ENCODE assay signal across 1 cellular context in the genomic region with DNA sequence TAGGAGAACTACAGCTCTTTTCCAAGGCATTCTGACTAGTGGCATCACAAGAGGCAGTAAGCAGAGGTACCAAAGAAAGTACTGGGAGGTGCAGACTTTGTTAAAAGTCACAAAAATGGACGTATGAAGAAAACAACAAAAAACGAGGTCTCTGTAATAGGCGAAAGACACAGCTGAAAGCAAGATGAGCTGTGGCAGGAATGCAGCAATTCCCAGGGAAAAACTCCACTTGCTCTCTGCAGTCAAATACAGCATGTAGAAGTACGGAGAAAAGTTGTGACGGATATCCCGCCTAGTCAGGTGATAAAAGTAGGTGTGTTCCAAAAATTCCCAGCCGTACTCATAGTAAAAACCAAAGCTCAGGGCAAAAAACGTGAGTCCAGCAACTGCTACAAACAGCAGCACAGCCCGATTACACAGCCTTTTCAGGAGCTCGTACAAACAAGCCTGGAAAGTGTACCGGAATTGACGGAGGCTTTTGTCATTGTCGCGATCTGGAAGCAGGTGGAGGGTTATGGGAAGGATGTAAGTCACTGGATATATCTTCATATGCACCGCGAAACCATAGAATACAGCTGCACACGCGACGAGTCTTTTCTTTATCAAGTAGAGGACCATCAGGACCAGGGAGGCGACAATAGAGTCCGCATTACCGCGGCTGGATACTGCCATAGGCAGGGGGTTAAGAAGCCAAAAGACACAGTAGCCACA.
TF ChIP-seq lines count a peak whose summit lies in the region.

No MANE protein-coding gene starts in this region.

TF ChIP-seq in A549, 52 proteins besides CTCF, POLR2A, EP300 and RAD21 (continued from another document):
- TF ChIP-seq, protein P1, sequence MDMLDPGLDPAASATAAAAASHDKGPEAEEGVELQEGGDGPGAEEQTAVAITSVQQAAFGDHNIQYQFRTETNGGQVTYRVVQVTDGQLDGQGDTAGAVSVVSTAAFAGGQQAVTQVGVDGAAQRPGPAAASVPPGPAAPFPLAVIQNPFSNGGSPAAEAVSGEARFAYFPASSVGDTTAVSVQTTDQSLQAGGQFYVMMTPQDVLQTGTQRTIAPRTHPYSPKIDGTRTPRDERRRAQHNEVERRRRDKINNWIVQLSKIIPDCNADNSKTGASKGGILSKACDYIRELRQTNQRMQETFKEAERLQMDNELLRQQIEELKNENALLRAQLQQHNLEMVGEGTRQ (IDR thresholded peaks at IDR 0.05) = no peak
- TF ChIP-seq HEYL (CRISPR knock-in tag; IDR thresholded peaks at IDR 0.05) = no peak
- TF ChIP-seq ESRRA (IDR thresholded peaks at IDR 0.05; ENCODE audit: borderline replicate concordance, low read length) = no peak
